1 cellular context compared by ENCODE assay signal in genomic region chr5:36236801-36237200, GRCh38.
TF ChIP-seq lines count a peak whose summit lies in the region.

No MANE protein-coding gene starts in this region.

TF ChIP-seq in liver, 16 proteins besides CTCF, POLR2A, EP300 and RAD21 (continued from another document):
- TF ChIP-seq, protein P1, sequence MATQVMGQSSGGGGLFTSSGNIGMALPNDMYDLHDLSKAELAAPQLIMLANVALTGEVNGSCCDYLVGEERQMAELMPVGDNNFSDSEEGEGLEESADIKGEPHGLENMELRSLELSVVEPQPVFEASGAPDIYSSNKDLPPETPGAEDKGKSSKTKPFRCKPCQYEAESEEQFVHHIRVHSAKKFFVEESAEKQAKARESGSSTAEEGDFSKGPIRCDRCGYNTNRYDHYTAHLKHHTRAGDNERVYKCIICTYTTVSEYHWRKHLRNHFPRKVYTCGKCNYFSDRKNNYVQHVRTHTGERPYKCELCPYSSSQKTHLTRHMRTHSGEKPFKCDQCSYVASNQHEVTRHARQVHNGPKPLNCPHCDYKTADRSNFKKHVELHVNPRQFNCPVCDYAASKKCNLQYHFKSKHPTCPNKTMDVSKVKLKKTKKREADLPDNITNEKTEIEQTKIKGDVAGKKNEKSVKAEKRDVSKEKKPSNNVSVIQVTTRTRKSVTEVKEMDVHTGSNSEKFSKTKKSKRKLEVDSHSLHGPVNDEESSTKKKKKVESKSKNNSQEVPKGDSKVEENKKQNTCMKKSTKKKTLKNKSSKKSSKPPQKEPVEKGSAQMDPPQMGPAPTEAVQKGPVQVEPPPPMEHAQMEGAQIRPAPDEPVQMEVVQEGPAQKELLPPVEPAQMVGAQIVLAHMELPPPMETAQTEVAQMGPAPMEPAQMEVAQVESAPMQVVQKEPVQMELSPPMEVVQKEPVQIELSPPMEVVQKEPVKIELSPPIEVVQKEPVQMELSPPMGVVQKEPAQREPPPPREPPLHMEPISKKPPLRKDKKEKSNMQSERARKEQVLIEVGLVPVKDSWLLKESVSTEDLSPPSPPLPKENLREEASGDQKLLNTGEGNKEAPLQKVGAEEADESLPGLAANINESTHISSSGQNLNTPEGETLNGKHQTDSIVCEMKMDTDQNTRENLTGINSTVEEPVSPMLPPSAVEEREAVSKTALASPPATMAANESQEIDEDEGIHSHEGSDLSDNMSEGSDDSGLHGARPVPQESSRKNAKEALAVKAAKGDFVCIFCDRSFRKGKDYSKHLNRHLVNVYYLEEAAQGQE (IDR thresholded peaks at IDR 0.05), result no peak
- TF ChIP-seq FOXA1 (IDR thresholded peaks at IDR 0.05) (no peak), RXRA (IDR thresholded peaks at IDR 0.05) (no peak), MAX (IDR thresholded peaks at IDR 0.05) (no peak), GABPA (IDR thresholded peaks at IDR 0.05 in 1 of 2, conservative IDR thresholded peaks at IDR 0.05 in 1 of 2) (no peak)
